ENCODE assay signal across 9 cellular contexts in genomic region chr10:46553238-46554049, GRCh38. TPM values are rescaled to one million over a fixed set of nuclear protein-coding genes. Genes with fewer than 3 reads are reported as not detected.
DNase-seq lines count a peak whose midpoint lies in the region; ATAC-seq and TF ChIP-seq lines count a peak whose summit lies in the region.
"Had no signal": no experiment of that assay in that cellular context is flagged by ENCODE, and none has a peak within 500 bp of the region (broad histone marks: within the 10 kb centered on the region; RNA-seq: fewer than 3 reads in every experiment).

No MANE protein-coding gene starts in this region.

- H3K4me1 ChIP-seq in adrenal gland (replicated peaks in 1 of 2) (peaks cover 6 to 11% of the 10 kb centered on the region in 2 donors), lower lobe of right lung (peaks cover 16% of the 10 kb centered on the region), tibial artery (peaks cover 0 to 19% (median 12%) of the 10 kb centered on the region in 4 donors)

- H3K4me3 ChIP-seq in adrenal gland: no peak overlapping the region
- H3K4me3 ChIP-seq in lower lobe of right lung: no peak overlapping the region
- H3K4me3 ChIP-seq in tibial artery: no peak overlapping the region
- no peak overlapping the region for H3K4me3 ChIP-seq in MG63

- TF ChIP-seq POLR2A in adrenal gland (IDR thresholded peaks at IDR 0.05): no peak

- H3K27ac ChIP-seq in adrenal gland: no peak overlapping the region
- H3K27ac ChIP-seq in lower lobe of right lung: no peak overlapping the region
- no peak overlapping the region for H3K27ac ChIP-seq in tibial artery

- H3K27me3 ChIP-seq in adrenal gland (peaks cover 55% of the 10 kb centered on the region), lower lobe of right lung (ENCODE audit: low read depth) (peaks cover 40% of the 10 kb centered on the region), tibial artery (peaks cover 7 to 47% of the 10 kb centered on the region in 2 donors), MG63 (no peaks in the 10 kb centered on the region)

- 56 to 67% (median 64%) methylated on average over 2 of the region's 2 CpGs for WGBS in adrenal gland, 4 donors

- intact Hi-C loops in adrenal gland (cut with DNase I): no loop called here
- intact Hi-C loops in lower lobe of right lung (cut with DNase I): no loop called here
- intact Hi-C loops in tibial artery (cut with DNase I; ENCODE audit: low total_unique reads): no loop called here

- ATAC-seq in lower lobe of right lung: no peak
- ATAC-seq in GM21825 (IDR thresholded peaks at IDR 0.05; ENCODE audit: unreplicated experiment): no peak

- TF ChIP-seq CTCF in adrenal gland (IDR thresholded peaks at IDR 0.05) (no peak), lower lobe of right lung (IDR thresholded peaks at IDR 0.05) (no peak), tibial artery (IDR thresholded peaks at IDR 0.05) (no peak)

- H3K9me3 ChIP-seq in adrenal gland (replicated peaks in 1 of 3) (no peaks in the 10 kb centered on the region), lower lobe of right lung (no peaks in the 10 kb centered on the region), tibial artery (no peaks in the 10 kb centered on the region), MG63 (no peaks in the 10 kb centered on the region)

- H3K36me3 ChIP-seq in adrenal gland (replicated peaks in 1 of 2) (no peaks in the 10 kb centered on the region), lower lobe of right lung (peaks cover 12% of the 10 kb centered on the region), tibial artery (no peaks in the 10 kb centered on the region), MG63 (no peaks in the 10 kb centered on the region)

- peak; percentile 56 for DNase-seq in activated CD8-positive, alpha-beta memory T cell treated with anti-CD3 and anti-CD28 coated beads for 24 hours
- DNase-seq in activated CD8-positive, alpha-beta memory T cell treated with anti-CD3 and anti-CD28 coated beads, Interleukin-2, amount 50 U/mL, for 48 hours: no peak
- DNase-seq in adrenal gland: peak in 6 of 7 donors; percentile 7 to 47 (median 14)
- DNase-seq in lower lobe of right lung: peak; percentile 43
- DNase-seq in tibial artery: peak; percentile 18 to 61
- no peak for DNase-seq in MG63
- DNase-seq in NCI-H2171 (lab: John Stamatoyannopoulos, UW): no peak

RNA-seq across cellular contexts. Expression of gene GPRIN2, which starts 3.0 kb away (rescaled TPM):
- under 1 TPM in 2 of 8 donors, not detected in 6; 0.28 to 0.44 TPM for total RNA-seq in adrenal gland
- under 1 TPM in 2 of 3 donors, not detected in 1; 0.17 to 0.56 TPM for polyA plus RNA-seq in adrenal gland
- total RNA-seq in lower lobe of right lung: 42.1 TPM
- not detected in 2 replicates for total RNA-seq in MG63 (2014; rRNA removed; shearing (Covaris generic); ENCODE audit: low replicate concordance)
- total RNA-seq: A673 had no signal

RNA-seq across cellular contexts. Expression of gene SYT15, which starts 25.5 kb away (rescaled TPM):
- total RNA-seq in adrenal gland (10 to 100 TPM in 1 of 8 donors, 1 to 10 TPM in 6, under 1 TPM in 1; 0.95 to 32.5 (median 2.8) TPM), lower lobe of right lung (34.5 TPM)
- polyA plus RNA-seq in adrenal gland: 1 to 10 TPM in 2 of 3 donors, under 1 TPM in 1; 0.72 to 1.6 (median 1.3) TPM
- total RNA-seq in MG63 (2014; rRNA removed; shearing (Covaris generic); ENCODE audit: low replicate concordance): 0.76 TPM in 1 of 2 replicates, not detected in the other

Comparison
In these comparisons a context has a peak if more than half of its experiments do, and no peak if none do; other contexts are left out.
1. DNase-seq: peak in activated CD8-positive, alpha-beta memory T cell treated with anti-CD3 and anti-CD28 coated beads for 24 hours (single experiment), adrenal gland (6 of 7), lower lobe of right lung (single experiment) and tibial artery (2 of 2); none in activated CD8-positive, alpha-beta memory T cell treated with anti-CD3 and anti-CD28 coated beads, Interleukin-2, amount 50 U/mL, for 48 hours (single experiment), MG63 (single experiment) and NCI-H2171 (single experiment).
2. RNA of gene GPRIN2, which starts 3.0 kb away (total RNA-seq): 42.1 TPM in lower lobe of right lung (single experiment); 0.28 to 0.44 TPM in adrenal gland and not detected in MG63; every median in the first group is over 10 times any median in the second.